13 cellular contexts compared by ENCODE assay signal in genomic region chr6:21753571-21754108, GRCh38.
DNase-seq lines count a peak whose midpoint lies in the region; ATAC-seq and TF ChIP-seq lines count a peak whose summit lies in the region.
"Had no signal": no experiment of that assay in that cellular context is flagged by ENCODE, and none has a peak within 500 bp of the region (broad histone marks: within the 10 kb centered on the region; RNA-seq: fewer than 3 reads in every experiment).

No MANE protein-coding gene starts in this region.

- H3K4me3 ChIP-seq in SJSA1, result no peak overlapping the region
- H3K4me3 ChIP-seq in fibroblast of villous mesenchyme (ENCODE audit: low read depth, low read length), result no peak overlapping the region

- no peaks in the 10 kb centered on the region for H3K36me3 ChIP-seq in SJSA1

- TF ChIP-seq CTCF in fibroblast of villous mesenchyme (IDR thresholded peaks at IDR 0.05; ENCODE audit: insufficient read depth, low read depth, low read length) (no peak), osteocyte (IDR thresholded peaks at IDR 0.05) (no peak)

- no peaks in the 10 kb centered on the region for H3K27me3 ChIP-seq in SJSA1 (replicated peaks)

- H3K27me3 Mint-ChIP-seq in osteocyte (ENCODE audit: unreplicated experiment), result no peaks in the 10 kb centered on the region
- H3K27me3 Mint-ChIP-seq in activated T-cell treated with anti-CD3 and anti-CD28 coated beads, Interleukin-2, amount 50 U/mL, for 72 hours (ENCODE audit: low read depth), result peaks cover 5% of the 10 kb centered on the region
- peaks cover 4% of the 10 kb centered on the region for H3K27me3 Mint-ChIP-seq in activated T-helper 17 cell treated with anti-CD3 and anti-CD28 coated beads, Interleukin-2, amount 50 U/mL, for 72 hours

- no peaks in the 10 kb centered on the region for H3K9me3 ChIP-seq in SJSA1 (replicated peaks)

- H3K27ac Mint-ChIP-seq in osteocyte (ENCODE audit: unreplicated experiment), result peak overlapping the region; percentile 34
- no peak overlapping the region for H3K27ac Mint-ChIP-seq in activated T-cell treated with anti-CD3 and anti-CD28 coated beads, Interleukin-2, amount 50 U/mL, for 72 hours
- no peak overlapping the region for H3K27ac Mint-ChIP-seq in activated T-helper 17 cell treated with anti-CD3 and anti-CD28 coated beads, Interleukin-2, amount 50 U/mL, for 72 hours

- no peaks in the 10 kb centered on the region for H3K9me3 Mint-ChIP-seq in osteocyte (ENCODE audit: unreplicated experiment)
- H3K9me3 Mint-ChIP-seq in activated T-cell treated with anti-CD3 and anti-CD28 coated beads, Interleukin-2, amount 50 U/mL, for 72 hours, result peaks cover 0 to 1% of the 10 kb centered on the region in 2 donors
- no peaks in the 10 kb centered on the region for H3K9me3 Mint-ChIP-seq in activated T-helper 17 cell treated with anti-CD3 and anti-CD28 coated beads, Interleukin-2, amount 50 U/mL, for 72 hours

- H3K36me3 Mint-ChIP-seq in osteocyte (ENCODE audit: unreplicated experiment), result no peaks in the 10 kb centered on the region
- no peaks in the 10 kb centered on the region for H3K36me3 Mint-ChIP-seq in activated T-cell treated with anti-CD3 and anti-CD28 coated beads, Interleukin-2, amount 50 U/mL, for 72 hours (ENCODE audit: insufficient read depth in 2 of 2)
- H3K36me3 Mint-ChIP-seq in activated T-helper 17 cell treated with anti-CD3 and anti-CD28 coated beads, Interleukin-2, amount 50 U/mL, for 72 hours (ENCODE audit: low read depth), result no peaks in the 10 kb centered on the region
- H3K36me3 Mint-ChIP-seq: CD4-positive, alpha-beta memory T cell had no signal

- H3K4me1 ChIP-seq in SJSA1 (replicated peaks), result peaks cover 46% of the 10 kb centered on the region
- H3K4me1 ChIP-seq: parathyroid adenoma had no signal

- peak; percentile 57 for DNase-seq in EL
- DNase-seq in SJSA1 (ENCODE audit: low read depth in 1 of 2, low spot score in 2 of 2), result peak; percentile 58 to 92
- peak; percentile 85 for DNase-seq in fibroblast of villous mesenchyme (ENCODE audit: low read depth)
- DNase-seq in osteocyte (ENCODE audit: extremely low spot score, unreplicated experiment), result no peak
- no peak for DNase-seq in activated T-cell treated with anti-CD3 and anti-CD28 coated beads, Interleukin-2, amount 50 U/mL, for 72 hours
- no peak for DNase-seq in activated CD8-positive, alpha-beta memory T cell treated with anti-CD3 and anti-CD28 coated beads, Interleukin-2, amount 50 U/mL, for 4 hours
- no peak for DNase-seq in GOT3 (lab: John Stamatoyannopoulos, UW)
- DNase-seq: activated CD4-positive, CD25-positive, alpha-beta regulatory T cell treated with anti-CD3 and anti-CD28 coated beads, Interleukin-2, amount 50 U/mL, for 72 hours; activated effector memory CD4-positive, alpha-beta T cell treated with Interleukin-2 at 50 U/mL for 16 hours; CD4-positive, alpha-beta memory T cell; NCI-H2081 treated with DMSO at 0.1 percent for 48 hours had no signal

- ATAC-seq in activated T-cell treated with anti-CD3 and anti-CD28 coated beads, Interleukin-2, amount 50 U/mL, for 72 hours (replicated peaks in 1 of 2), result no peak
- no peak for ATAC-seq in activated T-helper 17 cell treated with anti-CD3 and anti-CD28 coated beads, Interleukin-2, amount 50 U/mL, for 72 hours (replicated peaks)

- peak overlapping the region; percentile 86 for H3K27ac ChIP-seq in SJSA1
- H3K27ac ChIP-seq: parathyroid adenoma had no signal

- no peak overlapping the region for H3K4me3 Mint-ChIP-seq in osteocyte (ENCODE audit: unreplicated experiment)
- no peak overlapping the region for H3K4me3 Mint-ChIP-seq in activated T-cell treated with anti-CD3 and anti-CD28 coated beads, Interleukin-2, amount 50 U/mL, for 72 hours
- H3K4me3 Mint-ChIP-seq in activated T-helper 17 cell treated with anti-CD3 and anti-CD28 coated beads, Interleukin-2, amount 50 U/mL, for 72 hours, result no peak overlapping the region
- H3K4me3 Mint-ChIP-seq: CD4-positive, alpha-beta memory T cell had no signal

- H3K4me1 Mint-ChIP-seq in osteocyte (ENCODE audit: unreplicated experiment), result peaks cover 23% of the 10 kb centered on the region
- peaks cover 14% of the 10 kb centered on the region for H3K4me1 Mint-ChIP-seq in activated T-cell treated with anti-CD3 and anti-CD28 coated beads, Interleukin-2, amount 50 U/mL, for 72 hours (ENCODE audit: low read depth)
- no peaks in the 10 kb centered on the region for H3K4me1 Mint-ChIP-seq in activated T-helper 17 cell treated with anti-CD3 and anti-CD28 coated beads, Interleukin-2, amount 50 U/mL, for 72 hours
- H3K4me1 Mint-ChIP-seq: CD4-positive, alpha-beta memory T cell had no signal

Comparison
In these comparisons a context has a peak if more than half of its experiments do, and no peak if none do; other contexts are left out.
1. DNase-seq: peak in EL (single experiment), SJSA1 (2 of 2) and fibroblast of villous mesenchyme (single experiment); none in osteocyte (single experiment), activated T-cell treated with anti-CD3 and anti-CD28 coated beads, Interleukin-2, amount 50 U/mL, for 72 hours (0 of 2), activated CD8-positive, alpha-beta memory T cell treated with anti-CD3 and anti-CD28 coated beads, Interleukin-2, amount 50 U/mL, for 4 hours (single experiment) and GOT3 (single experiment).